1 cellular context compared by ENCODE assay signal in genomic region chr9:137575725-137576411, GRCh38.
A peak's percentile ranks its signal among the peaks of the same experiment; 100 is the strongest.
TF ChIP-seq lines count a peak whose summit lies in the region.

No MANE protein-coding gene starts in this region.

TF ChIP-seq in K562, 482 proteins besides CTCF, POLR2A, EP300 and RAD21:
- TF ChIP-seq ATF3 (IDR thresholded peaks at IDR 0.05) (0 out of 2 replicates have a peak, but pooled peaks have one; percentile 7), ATF3 (CRISPR knock-in tag; conservative IDR thresholded peaks at IDR 0.05) (no peak), ZNF449 (CRISPR knock-in tag; IDR thresholded peaks at IDR 0.05) (no peak), ARID4B (CRISPR knock-in tag; IDR thresholded peaks at IDR 0.05) (peak; percentile 72; the same call in 1 of the 2 replicates), ZNF197 (CRISPR knock-in tag; IDR thresholded peaks at IDR 0.05; ENCODE audit: low read depth) (no peak), MAX (CRISPR knock-in tag; IDR thresholded peaks at IDR 0.05) (peak; percentile 49; the same call in 1 of the 2 replicates), SIRT6 (IDR thresholded peaks at IDR 0.05; ENCODE audit: low read depth, low read length) (no peak), FOXJ2 (tag; IDR thresholded peaks at IDR 0.05) (0 out of 2 replicates have a peak, but pooled peaks have one; percentile 42), PHF21A (IDR thresholded peaks at IDR 0.05; ENCODE audit: borderline replicate concordance, low read depth) (no peak), GABPA (tag; conservative IDR thresholded peaks at IDR 0.05; ENCODE audit: low read depth) (0 out of 2 replicates have a peak, but pooled peaks have one; percentile 41), MTF1 (CRISPR knock-in tag; IDR thresholded peaks at IDR 0.05; ENCODE audit: borderline replicate concordance) (no peak), ZNF143 (CRISPR knock-in tag; IDR thresholded peaks at IDR 0.05) (peak; percentile 58; the same call in 1 of the 2 replicates), FOXA3 (CRISPR knock-in tag; conservative IDR thresholded peaks at IDR 0.05 in 1 of 2, IDR thresholded peaks at IDR 0.05 in 1 of 2) (0 out of 4 replicates have a peak, but pooled peaks of 1 of the 2 experiments have one; percentile 53), CEBPG (CRISPR knock-in tag; IDR thresholded peaks at IDR 0.05) (0 out of 2 replicates have a peak, but pooled peaks have one; percentile 5), CEBPG (tag; conservative IDR thresholded peaks at IDR 0.05 in 1 of 2, IDR thresholded peaks at IDR 0.05 in 1 of 2) (no peak; a peak in 1 of 4 replicates), TFAM (CRISPR knock-in tag; conservative IDR thresholded peaks at IDR 0.05) (no peak), PRDM10 (IDR thresholded peaks at IDR 0.05; ENCODE audit: partially characterized antibody) (peak; percentile 23), MEF2D (tag; conservative IDR thresholded peaks at IDR 0.05; ENCODE audit: low read depth) (0 out of 2 replicates have a peak, but pooled peaks have one; percentile 40), C11orf30 (IDR thresholded peaks at IDR 0.05; ENCODE audit: low read depth) (peak; percentile 14; the same call in 1 of the 2 replicates), ZNF589 (CRISPR knock-in tag; IDR thresholded peaks at IDR 0.05; ENCODE audit: low read depth) (peak; percentile 5; the same call in 1 of the 2 replicates)
